8 cellular contexts compared by ENCODE assay signal in genomic region chr6:116393430-116393829, GRCh38.
DNase-seq lines count a peak whose midpoint lies in the region; ATAC-seq and TF ChIP-seq lines count a peak whose summit lies in the region.
"Had no signal": no experiment of that assay in that cellular context is flagged by ENCODE, and none has a peak within 500 bp of the region (broad histone marks: within the 10 kb centered on the region; RNA-seq: fewer than 3 reads in every experiment).

No MANE protein-coding gene starts in this region.

- DNase-seq in GM13977 (ENCODE audit: low spot score) (peak; percentile 20), caudate nucleus (lab: John Stamatoyannopoulos, UW) (no peak), retinal pigment epithelial cell (ENCODE audit: low read depth) (no peak), DMS79 (lab: John Stamatoyannopoulos, UW) (no peak), tibial artery (no peak), GOT3 (lab: John Stamatoyannopoulos, UW) (no peak)
- DNase-seq: activated CD4-positive, CD25-positive, alpha-beta regulatory T cell treated with anti-CD3 and anti-CD28 coated beads, Interleukin-2, amount 50 U/mL, for 72 hours had no signal

- no peaks in the 10 kb centered on the region for H3K36me3 ChIP-seq in tibial artery

- in situ Hi-C loops in GM13977 (cut with MboI; ENCODE audit: low pct_unique_long_range_greater_than_20kb, low sequenced_read_pairs, unreplicated experiment), result no loop called here

- peaks cover 0 to 59% (median 18%) of the 10 kb centered on the region in 4 donors for H3K4me1 ChIP-seq in tibial artery

- H3K27me3 ChIP-seq in tibial artery, result no peaks in the 10 kb centered on the region

- no peak overlapping the region for H3K4me3 ChIP-seq in retinal pigment epithelial cell (ENCODE audit: low read length)
- H3K4me3 ChIP-seq in tibial artery, result no peak overlapping the region

- ATAC-seq in HG03342 (IDR thresholded peaks at IDR 0.05; ENCODE audit: unreplicated experiment), result peak; percentile 35

- no peaks in the 10 kb centered on the region for H3K9me3 ChIP-seq in tibial artery

- TF ChIP-seq CTCF in GM13977 (IDR thresholded peaks at IDR 0.05; ENCODE audit: extremely low read depth, insufficient read depth, missing control alignments) (peak; percentile 44), retinal pigment epithelial cell (conservative IDR thresholded peaks at IDR 0.05; ENCODE audit: low read depth, low read length) (peak; percentile 17), tibial artery (IDR thresholded peaks at IDR 0.05) (no peak)

- H3K27ac ChIP-seq in caudate nucleus (ENCODE audit: low read depth, low read length), result peak overlapping the region; percentile 38
- H3K27ac ChIP-seq in tibial artery, result peak overlapping the region in 1 of 2 donors; percentile 25

- intact Hi-C loops in tibial artery (cut with DNase I; ENCODE audit: low total_unique reads), result no loop called here

Comparison
In these comparisons a context has a peak if more than half of its experiments do, and no peak if none do; other contexts are left out.
1. CTCF ChIP-seq: peak in GM13977 (single experiment) and retinal pigment epithelial cell (single experiment); none in tibial artery (0 of 2).